Comparison of ENCODE assay signal across 22 cellular contexts in the genomic region with DNA sequence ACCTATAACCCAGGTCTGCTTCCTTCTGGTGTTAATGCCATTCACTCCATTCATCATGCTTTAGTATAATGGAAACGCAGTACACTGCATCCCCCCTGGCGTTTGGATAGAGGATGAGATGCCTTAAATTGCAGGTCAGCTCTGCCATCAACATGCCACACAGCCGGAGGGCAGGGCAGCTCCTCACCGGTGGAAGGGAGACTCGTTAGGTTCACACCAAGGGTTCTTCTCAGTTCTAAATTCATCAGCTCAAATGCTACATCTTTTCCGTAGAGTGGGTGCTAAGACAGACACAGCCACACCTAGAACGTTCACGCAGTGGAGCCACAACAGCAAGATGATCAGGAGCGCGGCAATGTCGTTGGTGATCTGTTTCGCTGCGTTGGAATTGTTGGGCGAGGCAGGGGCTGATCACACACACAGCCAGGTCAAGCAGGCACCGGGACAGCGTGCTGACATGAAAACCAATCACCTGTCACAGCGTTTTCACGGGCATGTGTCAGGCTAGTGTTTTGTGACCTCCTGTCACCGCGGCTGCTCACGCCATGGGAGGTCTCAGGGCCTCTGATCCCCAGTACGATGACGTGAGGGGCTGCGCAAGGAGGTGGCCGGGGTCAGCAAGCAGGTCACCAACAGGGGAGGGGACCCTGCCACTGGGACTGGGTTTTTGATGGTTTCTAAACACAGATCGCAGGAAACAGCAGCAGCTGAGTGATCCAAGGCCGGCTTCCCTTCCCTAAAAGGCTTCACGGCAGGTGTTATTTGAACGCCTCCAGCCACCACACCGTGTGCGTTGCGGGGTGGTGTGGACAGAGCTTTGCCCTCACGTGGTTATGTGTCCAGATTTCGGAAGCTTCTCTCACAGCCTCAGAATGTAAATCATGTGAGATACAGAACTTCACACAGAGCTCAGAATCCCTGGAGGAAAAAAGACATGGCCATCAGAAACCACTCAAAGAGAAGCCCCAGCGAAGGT.
"Had no signal": no experiment of that assay in that cellular context is flagged by ENCODE, and none has a peak within 500 bp of the region (broad histone marks: within the 10 kb centered on the region; RNA-seq: fewer than 3 reads in every experiment).

No MANE protein-coding gene starts in this region.

- H3K4me3 Mint-ChIP-seq: naive B cell; nephron; stimulated activated effector memory CD8-positive, alpha-beta T cell treated with anti-CD3 and anti-CD28 coated beads, Interleukin-12 subunit alpha, Interleukin-12 subunit beta, amount 100 ng/mL, for 72 hours; type B pancreatic cell had no signal

- H3K9me3 ChIP-seq: esophagus squamous epithelium, ovary, right lobe of liver, suprapubic skin, thyroid gland had no signal

- FAIRE-seq: kidney, urothelium cell line had no signal

- H3K4me1 ChIP-seq: esophagus squamous epithelium, right lobe of liver, suprapubic skin had no signal

- H3K4me1 Mint-ChIP-seq: naive B cell; nephron; stimulated activated effector memory CD8-positive, alpha-beta T cell treated with anti-CD3 and anti-CD28 coated beads, Interleukin-12 subunit alpha, Interleukin-12 subunit beta, amount 100 ng/mL, for 72 hours had no signal

- ATAC-seq: left colon; right lobe of liver; stimulated activated effector memory CD8-positive, alpha-beta T cell treated with anti-CD3 and anti-CD28 coated beads, Interleukin-12 subunit alpha, Interleukin-12 subunit beta, amount 100 ng/mL, for 72 hours; stimulated activated naive CD8-positive, alpha-beta T cell treated with anti-CD3 and anti-CD28 coated beads, Interleukin-15, Interleukin-2, amounts not matched to agents 100 U/mL and 50 U/mL, for 24 hours had no signal

- H3K36me3 Mint-ChIP-seq: naive B cell; stimulated activated effector memory CD8-positive, alpha-beta T cell treated with anti-CD3 and anti-CD28 coated beads, Interleukin-12 subunit alpha, Interleukin-12 subunit beta, amount 100 ng/mL, for 72 hours; type B pancreatic cell had no signal

- H3K27ac ChIP-seq: dorsolateral prefrontal cortex, epithelial cell of prostate, esophagus squamous epithelium, hepatocyte, ovary, right lobe of liver, suprapubic skin, thyroid gland had no signal

- H3K27me3 ChIP-seq: hepatocyte, ovary, right lobe of liver, thyroid gland had no signal

- H3K4me3 ChIP-seq: dorsolateral prefrontal cortex, esophagus squamous epithelium, hepatocyte, ovary, right lobe of liver, suprapubic skin, thyroid gland had no signal

- H3K9me3 Mint-ChIP-seq: naive B cell; nephron; stimulated activated effector memory CD8-positive, alpha-beta T cell treated with anti-CD3 and anti-CD28 coated beads, Interleukin-12 subunit alpha, Interleukin-12 subunit beta, amount 100 ng/mL, for 72 hours; type B pancreatic cell had no signal

- H3K36me3 ChIP-seq: esophagus squamous epithelium, ovary, right lobe of liver, suprapubic skin, thyroid gland had no signal

- H3K27ac Mint-ChIP-seq: naive B cell; nephron; stimulated activated effector memory CD8-positive, alpha-beta T cell treated with anti-CD3 and anti-CD28 coated beads, Interleukin-12 subunit alpha, Interleukin-12 subunit beta, amount 100 ng/mL, for 72 hours; type B pancreatic cell had no signal

- DNase-seq: cortex of kidney; effector memory CD4-positive, alpha-beta T cell; esophagus squamous epithelium; foreskin fibroblast; kidney; left colon; mesendoderm; naive B cell; ovary; right lobe of liver; stimulated activated CD4-positive, alpha-beta T cell treated with anti-CD3 and anti-CD28 coated beads, Interleukin-4, amount 100 ng/mL, for 1 hour; stimulated activated CD8-positive, alpha-beta memory T cell treated with anti-CD3 and anti-CD28 coated beads, Interleukin-4, amount 100 ng/mL, for 48 hours; stimulated activated naive CD8-positive, alpha-beta T cell treated with anti-CD3 and anti-CD28 coated beads, Interleukin-15, Interleukin-2, amounts not matched to agents 100 U/mL and 50 U/mL, for 24 hours; thyroid gland had no signal

- H3K27me3 Mint-ChIP-seq: type B pancreatic cell had no signal
